Comparison of ENCODE assay signal across 1 cellular context in genomic region chr1:51962486-51963356, GRCh38.
A peak's percentile ranks its signal among the peaks of the same experiment; 100 is the strongest.
TF ChIP-seq lines count a peak whose summit lies in the region.

No MANE protein-coding gene starts in this region.

TF ChIP-seq in endothelial cell of umbilical vein, 7 proteins besides CTCF, POLR2A, EP300 and RAD21:
- TF ChIP-seq EZH2 (IDR thresholded peaks at IDR 0.05; ENCODE audit: borderline replicate concordance, low read depth, low read length, severe bottlenecking) (no peak), JUN (IDR thresholded peaks at IDR 0.05; ENCODE audit: borderline replicate concordance, insufficient read depth, insufficient read length, low read depth) (no peak), GATA2 (IDR thresholded peaks at IDR 0.05; ENCODE audit: insufficient read depth, insufficient read length, low read depth, low read length) (peak; percentile 84), FOS (IDR thresholded peaks at IDR 0.05; ENCODE audit: borderline replicate concordance, insufficient read depth, low read length) (peak; percentile 23)
